ENCODE assay signal across 1 cellular context in genomic region chr20:59567585-59568508, GRCh38.
TF ChIP-seq lines count a peak whose summit lies in the region.

No MANE protein-coding gene starts in this region.

TF ChIP-seq in HepG2, 621 proteins besides CTCF, POLR2A, EP300 and RAD21 (continued from another document):
- 0 out of 2 replicates have a peak, but pooled peaks have one; percentile 15 for TF ChIP-seq NONO (IDR thresholded peaks at IDR 0.05)
- no peak for TF ChIP-seq NONO (CRISPR knock-in tag; conservative IDR thresholded peaks at IDR 0.05)
- no peak for TF ChIP-seq HIC2 (CRISPR knock-in tag; IDR thresholded peaks at IDR 0.05; ENCODE audit: low read depth)
- TF ChIP-seq SOX13 (IDR thresholded peaks at IDR 0.05) = no peak
- no peak for TF ChIP-seq SOX13 (CRISPR knock-in tag; conservative IDR thresholded peaks at IDR 0.05 in 1 of 2, IDR thresholded peaks at IDR 0.05 in 1 of 2)
- TF ChIP-seq ZMYM4 (CRISPR knock-in tag; IDR thresholded peaks at IDR 0.05) = no peak
- TF ChIP-seq GPBP1L1 (CRISPR knock-in tag; IDR thresholded peaks at IDR 0.05) = no peak
- 0 out of 2 replicates have a peak, but pooled peaks have one; percentile 8 for TF ChIP-seq FOXP1 (IDR thresholded peaks at IDR 0.05)
- no peak for TF ChIP-seq FOXP1 (CRISPR knock-in tag; IDR thresholded peaks at IDR 0.05)
- 0 out of 2 replicates have a peak, but pooled peaks have one; percentile 33 for TF ChIP-seq IKZF1 (IDR thresholded peaks at IDR 0.05)
